Comparison of ENCODE assay signal across 8 cellular contexts in genomic region chr4:120923201-120923522, GRCh38. TPM values are rescaled to one million over a fixed set of nuclear protein-coding genes. Genes with fewer than 3 reads are reported as not detected.
DNase-seq lines count a peak whose midpoint lies in the region; ATAC-seq and TF ChIP-seq lines count a peak whose summit lies in the region.

No MANE protein-coding gene starts in this region.

- intact Hi-C loops in left ventricle myocardium inferior (cut with micrococcal nuclease): no loop called here
- intact Hi-C loops in Right ventricle myocardium superior (cut with DNase I): loop anchor here (5.0 to 10.0 kb wide), 2 partner anchors 152 to 206 kb away; partner anchors contain the start of gene NDNF
- intact Hi-C loops in uterus (cut with DNase I; ENCODE audit: low total_unique reads): no loop called here

- no peak for TF ChIP-seq POLR2A in uterus (IDR thresholded peaks at IDR 0.05)

- TF ChIP-seq CTCF in left ventricle myocardium inferior (IDR thresholded peaks at IDR 0.05; ENCODE audit: borderline replicate concordance) (no peak), coronary artery (IDR thresholded peaks at IDR 0.05) (no peak), uterus (IDR thresholded peaks at IDR 0.05) (no peak)

- H3K4me1 ChIP-seq in left ventricle myocardium inferior: peaks cover 48% of the 10 kb centered on the region
- peaks cover 7 to 16% of the 10 kb centered on the region in 2 donors for H3K4me1 ChIP-seq in mucosa of rectum (ENCODE audit: control insufficient read depth in 2 of 2, insufficient read depth in 2 of 2, low read length in 2 of 2)
- peaks cover 0 to 4% of the 10 kb centered on the region in 2 donors for H3K4me1 ChIP-seq in uterus

- ATAC-seq in Right ventricle myocardium superior (ENCODE audit: poor library complexity) (no peak), HG03139 (IDR thresholded peaks at IDR 0.05; ENCODE audit: unreplicated experiment) (no peak), GM18511 (IDR thresholded peaks at IDR 0.05; ENCODE audit: unreplicated experiment) (no peak)

- H3K27ac ChIP-seq in left ventricle myocardium inferior (replicated peaks) (peak overlapping the region; percentile 96), coronary artery (peak overlapping the region; percentile 86 to 95), mucosa of rectum (ENCODE audit: low read depth in 2 of 2, low read length in 2 of 2) (peak overlapping the region; percentile 76 to 83), uterus (peak overlapping the region; percentile 90 to 97)

- no peaks in the 10 kb centered on the region for H3K36me3 ChIP-seq in left ventricle myocardium inferior
- no peaks in the 10 kb centered on the region for H3K36me3 ChIP-seq in mucosa of rectum (ENCODE audit: control insufficient read depth in 2 of 2, insufficient read depth in 2 of 2, low read length in 2 of 2)
- H3K36me3 ChIP-seq in uterus: no peaks in the 10 kb centered on the region

- DNase-seq in left ventricle myocardium inferior (no peak), Right ventricle myocardium superior (no peak), coronary artery (ENCODE audit: low spot score) (no peak), uterus (no peak), NCI-H1694 (lab: John Stamatoyannopoulos, UW) (no peak)

- H3K9ac ChIP-seq in mucosa of rectum (ENCODE audit: low read depth in 1 of 2, low read length in 2 of 2): peak overlapping the region; percentile 27 to 78

- H3K27me3 ChIP-seq in left ventricle myocardium inferior (ENCODE audit: low read depth): no peaks in the 10 kb centered on the region
- H3K27me3 ChIP-seq in mucosa of rectum (ENCODE audit: control insufficient read depth in 2 of 2, insufficient read depth in 2 of 2, low read length in 2 of 2): no peaks in the 10 kb centered on the region
- no peaks in the 10 kb centered on the region for H3K27me3 ChIP-seq in uterus

- H3K9me3 ChIP-seq in left ventricle myocardium inferior (replicated peaks) (no peaks in the 10 kb centered on the region), mucosa of rectum (ENCODE audit: control insufficient read depth in 2 of 2, low read length in 2 of 2) (no peaks in the 10 kb centered on the region), uterus (no peaks in the 10 kb centered on the region)

- peak overlapping the region; percentile 76 for H3K4me3 ChIP-seq in left ventricle myocardium inferior
- H3K4me3 ChIP-seq in coronary artery: peak overlapping the region; percentile 86
- H3K4me3 ChIP-seq in mucosa of rectum (ENCODE audit: low read length in 2 of 2): peak overlapping the region; percentile 82 to 91
- peak overlapping the region; percentile 63 to 80 for H3K4me3 ChIP-seq in uterus

RNA-seq across cellular contexts. Expression of gene PRDM5, which starts 0.6 kb away (rescaled TPM):
- total RNA-seq in left ventricle myocardium inferior (12.2 TPM), Right ventricle myocardium superior (8.0 TPM), uterus (10 to 100 TPM; 37.6 to 96.6 (median 52.6) TPM)
